37 cellular contexts compared by ENCODE assay signal in genomic region chrX:142428916-142429315, GRCh38.
"Had no signal": no experiment of that assay in that cellular context is flagged by ENCODE, and none has a peak within 500 bp of the region (broad histone marks: within the 10 kb centered on the region; RNA-seq: fewer than 3 reads in every experiment).

No MANE protein-coding gene starts in this region.

- FAIRE-seq: colon, frontal cortex had no signal

- DNase-seq: activated CD4-positive, alpha-beta memory T cell treated with anti-CD3 and anti-CD28 coated beads for 36 hours; activated CD4-positive, alpha-beta T cell treated with anti-CD3 and anti-CD28 coated beads for 36 hours; activated CD4-positive, alpha-beta T cell treated with anti-CD3 and anti-CD28 coated beads, Interleukin-2, amount 10 ng/mL, durations not matched to agents 24 days and 14 days; activated CD4-positive, CD25-positive, alpha-beta regulatory T cell; activated CD4-positive, CD25-positive, alpha-beta regulatory T cell treated with anti-CD3 and anti-CD28 coated beads, Interleukin-2, amount 50 U/mL, for 72 hours; activated CD8-positive, alpha-beta memory T cell treated with anti-CD3 and anti-CD28 coated beads, Interleukin-2, amount 10 ng/mL, durations not matched to agents 7 days and 5 days; activated CD8-positive, alpha-beta memory T cell treated with anti-CD3 and anti-CD28 coated beads, Interleukin-2, amount 50 U/mL, for 4 hours; activated CD8-positive, alpha-beta T cell treated with anti-CD3 and anti-CD28 coated beads, Interleukin-2, amount 10 ng/mL, durations not matched to agents 7 days and 5 days; activated effector memory CD4-positive, alpha-beta T cell treated with anti-CD3 and anti-CD28 coated beads, Interleukin-2, amount 50 U/mL, for 16 hours; activated naive CD4-positive, alpha-beta T cell treated with anti-CD3 and anti-CD28 coated beads for 36 hours; activated naive CD8-positive, alpha-beta T cell treated with anti-CD3 and anti-CD28 coated beads for 36 hours; activated naive CD8-positive, alpha-beta T cell treated with anti-CD3 and anti-CD28 coated beads, Interleukin-2, amount 50 U/mL, for 24 hours; activated T-cell treated with anti-CD3 and anti-CD28 coated beads, Interleukin-2, amount 50 U/mL, for 1 hour; activated T-cell treated with anti-CD3 and anti-CD28 coated beads, Interleukin-2, amount 50 U/mL, for 48 hours; adrenal gland; amygdala; aorta; cortex of kidney; dermis blood vessel endothelial cell; effector CD4-positive, alpha-beta T cell; effector memory CD8-positive, alpha-beta T cell; esophagus squamous epithelium; head of caudate nucleus; T-helper 1 cell; T-helper 17 cell; T1000 had no signal

- H3K27ac ChIP-seq: adrenal gland, breast epithelium, cardiac muscle cell, epithelial cell of prostate, esophagus squamous epithelium had no signal

- H3K4me1 ChIP-seq: adrenal gland, breast epithelium, esophagus squamous epithelium had no signal

- H3K27ac Mint-ChIP-seq: activated CD4-positive, alpha-beta memory T cell treated with anti-CD3 and anti-CD28 coated beads for 36 hours; activated CD4-positive, alpha-beta T cell treated with anti-CD3 and anti-CD28 coated beads for 36 hours; activated CD4-positive, alpha-beta T cell treated with anti-CD3 and anti-CD28 coated beads, Interleukin-2, amount 10 ng/mL, durations not matched to agents 24 days and 14 days; activated CD8-positive, alpha-beta memory T cell treated with anti-CD3 and anti-CD28 coated beads, Interleukin-2, amount 10 ng/mL, durations not matched to agents 7 days and 5 days; activated CD8-positive, alpha-beta T cell treated with anti-CD3 and anti-CD28 coated beads, Interleukin-2, amount 10 ng/mL, durations not matched to agents 7 days and 5 days; activated naive CD4-positive, alpha-beta T cell treated with anti-CD3 and anti-CD28 coated beads for 36 hours; activated naive CD4-positive, alpha-beta T cell treated with anti-CD3 and anti-CD28 coated beads, Interleukin-2, amount 50 U/mL, for 24 hours; activated naive CD8-positive, alpha-beta T cell treated with anti-CD3 and anti-CD28 coated beads for 36 hours; activated naive CD8-positive, alpha-beta T cell treated with anti-CD3 and anti-CD28 coated beads, Interleukin-2, amount 50 U/mL, for 24 hours; activated T-helper 1 cell treated with anti-CD3 and anti-CD28 coated beads, Interleukin-12 subunit alpha, Interleukin-12 subunit beta, Interleukin-2, Interleukin-4 antibody, amounts not matched to agents 30 ng/mL and 10 ng/mL and 1 ng/mL, durations not matched to agents 14 hours and 24 hours and 36 hours; activated T-helper 2 cell treated with anti-CD3 and anti-CD28 coated beads, Interferon-gamma antibody, Interleukin-2, Interleukin-4, amounts not matched to agents 10 μg/mL and 5 μg/mL and 100 μg/mL, durations not matched to agents 14 hours and 24 hours and 36 hours; brain; effector memory CD8-positive, alpha-beta T cell; T-helper 17 cell; T-helper 2 cell treated with Interferon-gamma antibody and Interleukin-4, amounts not matched to agents 5 μg/mL and 100 μg/mL, for 36 hours had no signal

- H3K27me3 Mint-ChIP-seq: activated CD4-positive, alpha-beta memory T cell treated with anti-CD3 and anti-CD28 coated beads for 36 hours; activated CD4-positive, alpha-beta T cell treated with anti-CD3 and anti-CD28 coated beads for 36 hours; activated CD4-positive, alpha-beta T cell treated with anti-CD3 and anti-CD28 coated beads, Interleukin-2, amount 10 ng/mL, durations not matched to agents 24 days and 14 days; activated CD8-positive, alpha-beta memory T cell treated with anti-CD3 and anti-CD28 coated beads, Interleukin-2, amount 10 ng/mL, durations not matched to agents 7 days and 5 days; activated naive CD4-positive, alpha-beta T cell treated with anti-CD3 and anti-CD28 coated beads, Interleukin-2, amount 50 U/mL, for 24 hours; activated naive CD8-positive, alpha-beta T cell treated with anti-CD3 and anti-CD28 coated beads for 36 hours; activated naive CD8-positive, alpha-beta T cell treated with anti-CD3 and anti-CD28 coated beads, Interleukin-2, amount 50 U/mL, for 24 hours; central memory CD8-positive, alpha-beta T cell; effector memory CD8-positive, alpha-beta T cell; T-helper 17 cell had no signal

- ATAC-seq: activated CD4-positive, alpha-beta T cell treated with anti-CD3 and anti-CD28 coated beads for 36 hours; activated CD8-positive, alpha-beta memory T cell treated with anti-CD3 and anti-CD28 coated beads, Interleukin-2, amount 10 ng/mL, durations not matched to agents 7 days and 5 days; activated CD8-positive, alpha-beta T cell treated with anti-CD3 and anti-CD28 coated beads, Interleukin-2, amount 10 ng/mL, durations not matched to agents 7 days and 5 days; activated naive CD8-positive, alpha-beta T cell treated with anti-CD3 and anti-CD28 coated beads, Interleukin-2, amount 50 U/mL, for 24 hours; effector memory CD8-positive, alpha-beta T cell; T-helper 17 cell had no signal

- H3K36me3 Mint-ChIP-seq: activated CD4-positive, alpha-beta memory T cell treated with anti-CD3 and anti-CD28 coated beads for 36 hours; activated CD8-positive, alpha-beta memory T cell treated with anti-CD3 and anti-CD28 coated beads, Interleukin-2, amount 10 ng/mL, durations not matched to agents 7 days and 5 days; activated naive CD4-positive, alpha-beta T cell treated with anti-CD3 and anti-CD28 coated beads, Interleukin-2, amount 50 U/mL, for 24 hours; activated naive CD8-positive, alpha-beta T cell treated with anti-CD3 and anti-CD28 coated beads for 36 hours; brain had no signal

- H3K4me1 Mint-ChIP-seq: activated CD4-positive, alpha-beta T cell treated with anti-CD3 and anti-CD28 coated beads for 36 hours; activated CD4-positive, alpha-beta T cell treated with anti-CD3 and anti-CD28 coated beads, Interleukin-2, amount 10 ng/mL, durations not matched to agents 24 days and 14 days; activated CD8-positive, alpha-beta memory T cell treated with anti-CD3 and anti-CD28 coated beads, Interleukin-2, amount 10 ng/mL, durations not matched to agents 7 days and 5 days; activated naive CD4-positive, alpha-beta T cell treated with anti-CD3 and anti-CD28 coated beads, Interleukin-2, amount 50 U/mL, for 24 hours; activated naive CD8-positive, alpha-beta T cell treated with anti-CD3 and anti-CD28 coated beads for 36 hours; activated naive CD8-positive, alpha-beta T cell treated with anti-CD3 and anti-CD28 coated beads, Interleukin-2, amount 50 U/mL, for 24 hours; brain; central memory CD8-positive, alpha-beta T cell; T-helper 17 cell had no signal

- H3K27me3 ChIP-seq: adrenal gland, breast epithelium, cardiac muscle cell, esophagus squamous epithelium had no signal

- H3K36me3 ChIP-seq: adrenal gland, breast epithelium, cardiac muscle cell, esophagus squamous epithelium had no signal

- H3K9me3 ChIP-seq: adrenal gland, breast epithelium, esophagus squamous epithelium had no signal

- H3K4me3 Mint-ChIP-seq: activated CD4-positive, alpha-beta memory T cell treated with anti-CD3 and anti-CD28 coated beads for 36 hours; activated CD4-positive, alpha-beta T cell treated with anti-CD3 and anti-CD28 coated beads for 36 hours; activated CD4-positive, alpha-beta T cell treated with anti-CD3 and anti-CD28 coated beads, Interleukin-2, amount 10 ng/mL, durations not matched to agents 24 days and 14 days; activated CD8-positive, alpha-beta memory T cell treated with anti-CD3 and anti-CD28 coated beads, Interleukin-2, amount 10 ng/mL, durations not matched to agents 7 days and 5 days; activated CD8-positive, alpha-beta T cell treated with anti-CD3 and anti-CD28 coated beads, Interleukin-2, amount 10 ng/mL, durations not matched to agents 7 days and 5 days; activated naive CD4-positive, alpha-beta T cell treated with anti-CD3 and anti-CD28 coated beads for 36 hours; activated naive CD4-positive, alpha-beta T cell treated with anti-CD3 and anti-CD28 coated beads, Interleukin-2, amount 50 U/mL, for 24 hours; activated naive CD8-positive, alpha-beta T cell treated with anti-CD3 and anti-CD28 coated beads for 36 hours; activated naive CD8-positive, alpha-beta T cell treated with anti-CD3 and anti-CD28 coated beads, Interleukin-2, amount 50 U/mL, for 24 hours; activated T-helper 1 cell treated with anti-CD3 and anti-CD28 coated beads, Interleukin-12 subunit alpha, Interleukin-12 subunit beta, Interleukin-2, Interleukin-4 antibody, amounts not matched to agents 30 ng/mL and 10 ng/mL and 1 ng/mL, durations not matched to agents 14 hours and 24 hours and 36 hours; brain; central memory CD8-positive, alpha-beta T cell; effector memory CD8-positive, alpha-beta T cell; T-helper 17 cell; T-helper 2 cell treated with Interferon-gamma antibody and Interleukin-4, amounts not matched to agents 5 μg/mL and 100 μg/mL, for 36 hours had no signal

- H3K9me3 Mint-ChIP-seq: activated naive CD4-positive, alpha-beta T cell treated with anti-CD3 and anti-CD28 coated beads for 36 hours; activated naive CD8-positive, alpha-beta T cell treated with anti-CD3 and anti-CD28 coated beads, Interleukin-2, amount 50 U/mL, for 24 hours had no signal

- H3K4me3 ChIP-seq: adrenal gland, breast epithelium, cardiac muscle cell, esophagus squamous epithelium had no signal
